3 cellular contexts compared by ENCODE assay signal in the genomic region with DNA sequence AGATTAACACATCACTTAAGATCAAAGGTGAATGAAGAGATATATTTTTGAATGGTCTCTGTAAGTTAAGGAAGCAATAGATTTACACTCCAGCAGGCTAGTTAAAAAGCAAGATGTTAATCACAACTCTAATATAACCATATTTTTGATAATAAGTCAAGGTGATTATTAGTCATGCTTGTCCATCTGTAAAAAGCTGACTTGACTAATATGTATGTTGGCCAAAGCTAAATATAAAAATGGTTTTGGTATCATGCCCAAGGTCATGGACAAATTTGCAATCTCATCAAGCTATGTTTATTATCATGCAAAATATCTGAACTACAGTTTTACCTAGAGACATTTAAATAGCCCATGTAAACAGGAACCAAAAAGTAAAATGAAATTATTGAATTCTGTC.
A peak's percentile ranks its signal among the peaks of the same experiment; 100 is the strongest.
TF ChIP-seq lines count a peak whose summit lies in the region.

No MANE protein-coding gene starts in this region.

TF ChIP-seq in A549, 52 proteins besides CTCF, POLR2A, EP300 and RAD21:
- TF ChIP-seq MAFK (IDR thresholded peaks at IDR 0.05; ENCODE audit: partially characterized antibody) = peak; percentile 75
- TF ChIP-seq RCOR1 (IDR thresholded peaks at IDR 0.05; ENCODE audit: low read depth, low read length) = no peak
- TF ChIP-seq EHMT2 (IDR thresholded peaks at IDR 0.05; ENCODE audit: low read depth) = no peak
- no peak for TF ChIP-seq PHF8 (IDR thresholded peaks at IDR 0.05; ENCODE audit: borderline replicate concordance, low read depth)

TF ChIP-seq in IMR-90, 13 proteins besides CTCF, POLR2A, EP300 and RAD21:
- TF ChIP-seq MAFK (IDR thresholded peaks at IDR 0.05; ENCODE audit: low read depth, low read length) (peak; percentile 73), FOS (IDR thresholded peaks at IDR 0.05; ENCODE audit: low read depth, low read length) (no peak)

TF ChIP-seq in K562, 482 proteins besides CTCF, POLR2A, EP300 and RAD21:
- TF ChIP-seq ETV6 (IDR thresholded peaks at IDR 0.05; ENCODE audit: borderline replicate concordance in 1 of 2, low read depth in 2 of 2, low read length in 1 of 2) (no peak), ETV6 (CRISPR knock-in tag; IDR thresholded peaks at IDR 0.05; ENCODE audit: borderline replicate concordance) (no peak), CXXC5 (CRISPR knock-in tag; IDR thresholded peaks at IDR 0.05) (no peak), NFRKB (IDR thresholded peaks at IDR 0.05; ENCODE audit: low read depth) (no peak), HDAC1 (IDR thresholded peaks at IDR 0.05) (no peak), TCF3 (CRISPR knock-in tag; IDR thresholded peaks at IDR 0.05) (no peak), SMARCA4 (IDR thresholded peaks at IDR 0.05) (no peak), ZNF79 (CRISPR knock-in tag; IDR thresholded peaks at IDR 0.05; ENCODE audit: low read depth) (no peak), MAFF (IDR thresholded peaks at IDR 0.05; ENCODE audit: low read length) (peak; percentile 30; the same call in 1 of the 2 replicates), DMBX1 (CRISPR knock-in tag; IDR thresholded peaks at IDR 0.05; ENCODE audit: borderline replicate concordance) (no peak), FIP1L1 (IDR thresholded peaks at IDR 0.05; ENCODE audit: low read depth, low read length, poor library complexity, severe bottlenecking) (no peak), C11orf30 (IDR thresholded peaks at IDR 0.05; ENCODE audit: low read depth) (peak; percentile 37; the same call in 1 of the 2 replicates), POLR3G (IDR thresholded peaks at IDR 0.05; ENCODE audit: extremely low read depth, insufficient read length, insufficient replicate concordance) (no peak), ZSCAN29 (IDR thresholded peaks at IDR 0.05) (no peak), MAFG (tag; conservative IDR thresholded peaks at IDR 0.05) (peak; percentile 36; the same call in 1 of the 2 replicates), BDP1 (IDR thresholded peaks at IDR 0.05; ENCODE audit: insufficient read depth, insufficient read length) (no peak), TARDBP (IDR thresholded peaks at IDR 0.05) (no peak), NCOA4 (IDR thresholded peaks at IDR 0.05; ENCODE audit: partially characterized antibody) (no peak), BRCA1 (IDR thresholded peaks at IDR 0.05) (no peak), BRCA1 (CRISPR knock-in tag; IDR thresholded peaks at IDR 0.05) (no peak), ELF4 (CRISPR knock-in tag; IDR thresholded peaks at IDR 0.05) (no peak), BRF1 (IDR thresholded peaks at IDR 0.05; ENCODE audit: borderline replicate concordance, extremely low read depth, insufficient read length) (no peak), KDM1A (IDR thresholded peaks at IDR 0.05) (no peak), ZNF316 (IDR thresholded peaks at IDR 0.05) (peak; percentile 70), MCM7 (IDR thresholded peaks at IDR 0.05) (no peak), MCM3 (IDR thresholded peaks at IDR 0.05) (no peak), SRSF3 (IDR thresholded peaks at IDR 0.05; ENCODE audit: insufficient read depth, low read length) (no peak), PHTF2 (CRISPR knock-in tag; IDR thresholded peaks at IDR 0.05) (no peak)
- TF ChIP-seq, protein P1, sequence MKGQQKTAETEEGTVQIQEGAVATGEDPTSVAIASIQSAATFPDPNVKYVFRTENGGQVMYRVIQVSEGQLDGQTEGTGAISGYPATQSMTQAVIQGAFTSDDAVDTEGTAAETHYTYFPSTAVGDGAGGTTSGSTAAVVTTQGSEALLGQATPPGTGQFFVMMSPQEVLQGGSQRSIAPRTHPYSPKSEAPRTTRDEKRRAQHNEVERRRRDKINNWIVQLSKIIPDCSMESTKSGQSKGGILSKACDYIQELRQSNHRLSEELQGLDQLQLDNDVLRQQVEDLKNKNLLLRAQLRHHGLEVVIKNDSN (CRISPR knock-in tag; IDR thresholded peaks at IDR 0.05) = no peak
- TF ChIP-seq, protein P2, sequence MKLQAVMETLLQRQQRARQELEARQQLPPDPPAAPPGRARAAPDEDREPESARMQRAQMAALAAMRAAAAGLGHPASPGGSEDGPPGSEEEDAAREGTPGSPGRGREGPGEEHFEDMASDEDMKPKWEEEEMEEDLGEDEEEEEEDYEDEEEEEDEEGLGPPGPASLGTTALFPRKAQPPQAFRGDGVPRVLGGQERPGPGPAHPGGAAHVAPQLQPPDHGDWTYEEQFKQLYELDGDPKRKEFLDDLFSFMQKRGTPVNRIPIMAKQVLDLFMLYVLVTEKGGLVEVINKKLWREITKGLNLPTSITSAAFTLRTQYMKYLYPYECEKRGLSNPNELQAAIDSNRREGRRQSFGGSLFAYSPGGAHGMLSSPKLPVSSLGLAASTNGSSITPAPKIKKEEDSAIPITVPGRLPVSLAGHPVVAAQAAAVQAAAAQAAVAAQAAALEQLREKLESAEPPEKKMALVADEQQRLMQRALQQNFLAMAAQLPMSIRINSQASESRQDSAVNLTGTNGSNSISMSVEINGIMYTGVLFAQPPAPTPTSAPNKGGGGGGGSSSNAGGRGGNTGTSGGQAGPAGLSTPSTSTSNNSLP (IDR thresholded peaks at IDR 0.05; ENCODE audit: borderline replicate concordance, low read depth, low read length) = no peak
- TF ChIP-seq, protein P3, sequence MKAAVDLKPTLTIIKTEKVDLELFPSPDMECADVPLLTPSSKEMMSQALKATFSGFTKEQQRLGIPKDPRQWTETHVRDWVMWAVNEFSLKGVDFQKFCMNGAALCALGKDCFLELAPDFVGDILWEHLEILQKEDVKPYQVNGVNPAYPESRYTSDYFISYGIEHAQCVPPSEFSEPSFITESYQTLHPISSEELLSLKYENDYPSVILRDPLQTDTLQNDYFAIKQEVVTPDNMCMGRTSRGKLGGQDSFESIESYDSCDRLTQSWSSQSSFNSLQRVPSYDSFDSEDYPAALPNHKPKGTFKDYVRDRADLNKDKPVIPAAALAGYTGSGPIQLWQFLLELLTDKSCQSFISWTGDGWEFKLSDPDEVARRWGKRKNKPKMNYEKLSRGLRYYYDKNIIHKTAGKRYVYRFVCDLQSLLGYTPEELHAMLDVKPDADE (conservative IDR thresholded peaks at IDR 0.05; ENCODE audit: control insufficient read depth, low read depth, low read length) = no peak
- TF ChIP-seq, protein P4, sequence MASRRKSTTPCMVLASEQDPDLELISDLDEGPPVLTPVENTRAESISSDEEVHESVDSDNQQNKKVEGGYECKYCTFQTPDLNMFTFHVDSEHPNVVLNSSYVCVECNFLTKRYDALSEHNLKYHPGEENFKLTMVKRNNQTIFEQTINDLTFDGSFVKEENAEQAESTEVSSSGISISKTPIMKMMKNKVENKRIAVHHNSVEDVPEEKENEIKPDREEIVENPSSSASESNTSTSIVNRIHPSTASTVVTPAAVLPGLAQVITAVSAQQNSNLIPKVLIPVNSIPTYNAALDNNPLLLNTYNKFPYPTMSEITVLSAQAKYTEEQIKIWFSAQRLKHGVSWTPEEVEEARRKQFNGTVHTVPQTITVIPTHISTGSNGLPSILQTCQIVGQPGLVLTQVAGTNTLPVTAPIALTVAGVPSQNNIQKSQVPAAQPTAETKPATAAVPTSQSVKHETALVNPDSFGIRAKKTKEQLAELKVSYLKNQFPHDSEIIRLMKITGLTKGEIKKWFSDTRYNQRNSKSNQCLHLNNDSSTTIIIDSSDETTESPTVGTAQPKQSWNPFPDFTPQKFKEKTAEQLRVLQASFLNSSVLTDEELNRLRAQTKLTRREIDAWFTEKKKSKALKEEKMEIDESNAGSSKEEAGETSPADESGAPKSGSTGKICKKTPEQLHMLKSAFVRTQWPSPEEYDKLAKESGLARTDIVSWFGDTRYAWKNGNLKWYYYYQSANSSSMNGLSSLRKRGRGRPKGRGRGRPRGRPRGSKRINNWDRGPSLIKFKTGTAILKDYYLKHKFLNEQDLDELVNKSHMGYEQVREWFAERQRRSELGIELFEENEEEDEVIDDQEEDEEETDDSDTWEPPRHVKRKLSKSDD (conservative IDR thresholded peaks at IDR 0.05; ENCODE audit: low read length) = no peak
- TF ChIP-seq, protein P5, sequence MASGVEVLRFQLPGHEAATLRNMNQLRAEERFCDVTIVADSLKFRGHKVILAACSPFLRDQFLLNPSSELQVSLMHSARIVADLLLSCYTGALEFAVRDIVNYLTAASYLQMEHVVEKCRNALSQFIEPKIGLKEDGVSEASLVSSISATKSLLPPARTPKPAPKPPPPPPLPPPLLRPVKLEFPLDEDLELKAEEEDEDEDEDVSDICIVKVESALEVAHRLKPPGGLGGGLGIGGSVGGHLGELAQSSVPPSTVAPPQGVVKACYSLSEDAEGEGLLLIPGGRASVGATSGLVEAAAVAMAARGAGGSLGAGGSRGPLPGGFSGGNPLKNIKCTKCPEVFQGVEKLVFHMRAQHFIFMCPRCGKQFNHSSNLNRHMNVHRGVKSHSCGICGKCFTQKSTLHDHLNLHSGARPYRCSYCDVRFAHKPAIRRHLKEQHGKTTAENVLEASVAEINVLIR (CRISPR knock-in tag; IDR thresholded peaks at IDR 0.05) = no peak
- TF ChIP-seq, protein P6, sequence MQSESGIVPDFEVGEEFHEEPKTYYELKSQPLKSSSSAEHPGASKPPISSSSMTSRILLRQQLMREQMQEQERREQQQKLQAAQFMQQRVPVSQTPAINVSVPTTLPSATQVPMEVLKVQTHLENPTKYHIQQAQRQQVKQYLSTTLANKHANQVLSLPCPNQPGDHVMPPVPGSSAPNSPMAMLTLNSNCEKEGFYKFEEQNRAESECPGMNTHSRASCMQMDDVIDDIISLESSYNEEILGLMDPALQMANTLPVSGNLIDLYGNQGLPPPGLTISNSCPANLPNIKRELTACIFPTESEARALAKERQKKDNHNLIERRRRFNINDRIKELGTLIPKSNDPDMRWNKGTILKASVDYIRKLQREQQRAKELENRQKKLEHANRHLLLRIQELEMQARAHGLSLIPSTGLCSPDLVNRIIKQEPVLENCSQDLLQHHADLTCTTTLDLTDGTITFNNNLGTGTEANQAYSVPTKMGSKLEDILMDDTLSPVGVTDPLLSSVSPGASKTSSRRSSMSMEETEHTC (IDR thresholded peaks at IDR 0.05) = no peak
- TF ChIP-seq, protein P7, sequence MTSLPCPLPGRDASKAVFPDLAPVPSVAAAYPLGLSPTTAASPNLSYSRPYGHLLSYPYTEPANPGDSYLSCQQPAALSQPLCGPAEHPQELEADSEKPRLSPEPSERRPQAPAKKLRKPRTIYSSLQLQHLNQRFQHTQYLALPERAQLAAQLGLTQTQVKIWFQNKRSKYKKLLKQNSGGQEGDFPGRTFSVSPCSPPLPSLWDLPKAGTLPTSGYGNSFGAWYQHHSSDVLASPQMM (CRISPR knock-in tag; IDR thresholded peaks at IDR 0.05) = no peak
- TF ChIP-seq, protein P8, sequence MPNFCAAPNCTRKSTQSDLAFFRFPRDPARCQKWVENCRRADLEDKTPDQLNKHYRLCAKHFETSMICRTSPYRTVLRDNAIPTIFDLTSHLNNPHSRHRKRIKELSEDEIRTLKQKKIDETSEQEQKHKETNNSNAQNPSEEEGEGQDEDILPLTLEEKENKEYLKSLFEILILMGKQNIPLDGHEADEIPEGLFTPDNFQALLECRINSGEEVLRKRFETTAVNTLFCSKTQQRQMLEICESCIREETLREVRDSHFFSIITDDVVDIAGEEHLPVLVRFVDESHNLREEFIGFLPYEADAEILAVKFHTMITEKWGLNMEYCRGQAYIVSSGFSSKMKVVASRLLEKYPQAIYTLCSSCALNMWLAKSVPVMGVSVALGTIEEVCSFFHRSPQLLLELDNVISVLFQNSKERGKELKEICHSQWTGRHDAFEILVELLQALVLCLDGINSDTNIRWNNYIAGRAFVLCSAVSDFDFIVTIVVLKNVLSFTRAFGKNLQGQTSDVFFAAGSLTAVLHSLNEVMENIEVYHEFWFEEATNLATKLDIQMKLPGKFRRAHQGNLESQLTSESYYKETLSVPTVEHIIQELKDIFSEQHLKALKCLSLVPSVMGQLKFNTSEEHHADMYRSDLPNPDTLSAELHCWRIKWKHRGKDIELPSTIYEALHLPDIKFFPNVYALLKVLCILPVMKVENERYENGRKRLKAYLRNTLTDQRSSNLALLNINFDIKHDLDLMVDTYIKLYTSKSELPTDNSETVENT (CRISPR knock-in tag; IDR thresholded peaks at IDR 0.05) = no peak
- TF ChIP-seq, protein P9, sequence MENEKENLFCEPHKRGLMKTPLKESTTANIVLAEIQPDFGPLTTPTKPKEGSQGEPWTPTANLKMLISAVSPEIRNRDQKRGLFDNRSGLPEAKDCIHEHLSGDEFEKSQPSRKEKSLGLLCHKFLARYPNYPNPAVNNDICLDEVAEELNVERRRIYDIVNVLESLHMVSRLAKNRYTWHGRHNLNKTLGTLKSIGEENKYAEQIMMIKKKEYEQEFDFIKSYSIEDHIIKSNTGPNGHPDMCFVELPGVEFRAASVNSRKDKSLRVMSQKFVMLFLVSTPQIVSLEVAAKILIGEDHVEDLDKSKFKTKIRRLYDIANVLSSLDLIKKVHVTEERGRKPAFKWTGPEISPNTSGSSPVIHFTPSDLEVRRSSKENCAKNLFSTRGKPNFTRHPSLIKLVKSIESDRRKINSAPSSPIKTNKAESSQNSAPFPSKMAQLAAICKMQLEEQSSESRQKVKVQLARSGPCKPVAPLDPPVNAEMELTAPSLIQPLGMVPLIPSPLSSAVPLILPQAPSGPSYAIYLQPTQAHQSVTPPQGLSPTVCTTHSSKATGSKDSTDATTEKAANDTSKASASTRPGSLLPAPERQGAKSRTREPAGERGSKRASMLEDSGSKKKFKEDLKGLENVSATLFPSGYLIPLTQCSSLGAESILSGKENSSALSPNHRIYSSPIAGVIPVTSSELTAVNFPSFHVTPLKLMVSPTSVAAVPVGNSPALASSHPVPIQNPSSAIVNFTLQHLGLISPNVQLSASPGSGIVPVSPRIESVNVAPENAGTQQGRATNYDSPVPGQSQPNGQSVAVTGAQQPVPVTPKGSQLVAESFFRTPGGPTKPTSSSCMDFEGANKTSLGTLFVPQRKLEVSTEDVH (IDR thresholded peaks at IDR 0.05; ENCODE audit: low read depth, partially characterized antibody) = no peak
